In genomic region chr18:55405655-55406373, GRCh38 we compare ENCODE assay signal across 9 cellular contexts.
A peak's percentile ranks its signal among the peaks of the same experiment; 100 is the strongest.
DNase-seq lines count a peak whose midpoint lies in the region; ATAC-seq and TF ChIP-seq lines count a peak whose summit lies in the region.
"Had no signal": no experiment of that assay in that cellular context is flagged by ENCODE, and none has a peak within 500 bp of the region (broad histone marks: within the 10 kb centered on the region; RNA-seq: fewer than 3 reads in every experiment).

No MANE protein-coding gene starts in this region.

- intact Hi-C loops in heart left ventricle (cut with DNase I) (loop anchor here in 6 of 10 donors (5.0 to 10.0 kb wide), 8 partner anchors 64 to 579 kb away; no protein-coding TSS in a partner anchor), gastrocnemius medialis (cut with DNase I; ENCODE audit: low total_unique reads) (loop anchor here (2.0 kb wide), 2 partner anchors 15 to 85 kb away; no protein-coding TSS in a partner anchor)

- DNase-seq in ELR (ENCODE audit: low read depth): peak; percentile 95
- peak; percentile 37 for DNase-seq in NCI-H2029 (lab: John Stamatoyannopoulos, UW)
- peak; percentile 92 for DNase-seq in amniotic epithelial cell (ENCODE audit: low read depth)
- DNase-seq in heart left ventricle: peak; percentile 87 to 93 (median 92)
- peak; percentile 81 to 92 for DNase-seq in gastrocnemius medialis
- no peak for DNase-seq in activated T-cell treated with anti-CD3 and anti-CD28 coated beads, Interleukin-2, amount 50 U/mL, for 1 hour
- DNase-seq in stimulated activated naive CD4-positive, alpha-beta T cell treated with Interleukin-2 at 50 U/mL for 16 hours (lab: John Stamatoyannopoulos, UW): no peak

- TF ChIP-seq POLR2A in heart left ventricle (IDR thresholded peaks at IDR 0.05): no peak
- no peak for TF ChIP-seq POLR2A in gastrocnemius medialis (IDR thresholded peaks at IDR 0.05)

- WGBS in heart left ventricle, 4 donors: 18 to 22% (median 20%) methylated on average over 6 of the region's 6 CpGs

- peak overlapping the region in 1 of 12 donors; percentile 3 for H3K4me3 ChIP-seq in heart left ventricle
- H3K4me3 ChIP-seq in gastrocnemius medialis: peak overlapping the region; percentile 50 to 58 (median 54)

- no peaks in the 10 kb centered on the region for H3K36me3 ChIP-seq in heart left ventricle
- H3K36me3 ChIP-seq in gastrocnemius medialis: no peaks in the 10 kb centered on the region

- ATAC-seq in heart left ventricle (peak; percentile 83 to 91 (median 88)), gastrocnemius medialis (peak; percentile 88 to 93), HG02938 (IDR thresholded peaks at IDR 0.05; ENCODE audit: unreplicated experiment) (no peak)
- ATAC-seq: HCT116 had no signal

- peak overlapping the region; percentile 50 to 86 (median 80) for H3K27ac ChIP-seq in heart left ventricle
- H3K27ac ChIP-seq in gastrocnemius medialis: peak overlapping the region; percentile 80 to 85 (median 81)

- H3K4me1 ChIP-seq in heart left ventricle (peaks cover 0 to 57% (median 21%) of the 10 kb centered on the region in 12 donors), gastrocnemius medialis (peaks cover 49 to 86% of the 10 kb centered on the region in 2 donors)

- in situ Hi-C loops in gastrocnemius medialis (cut with MboI; ENCODE audit: low sequenced_read_pairs in 4 of 4): loop anchor here in 3 of 4 donors (5.0 to 25.0 kb wide), 7 partner anchors 81 to 381 kb away; no protein-coding TSS in a partner anchor

- TF ChIP-seq CTCF in heart left ventricle (IDR thresholded peaks at IDR 0.05) (peak in 5 of 12 donors; percentile 5 to 35 (median 22)), gastrocnemius medialis (IDR thresholded peaks at IDR 0.05 in 4 of 5, conservative IDR thresholded peaks at IDR 0.05 in 1 of 5) (peak in 2 of 5 experiments; percentile 23 to 30)

- no peaks in the 10 kb centered on the region for H3K27me3 ChIP-seq in heart left ventricle
- H3K27me3 ChIP-seq in gastrocnemius medialis: no peaks in the 10 kb centered on the region

- no peaks in the 10 kb centered on the region for H3K9me3 ChIP-seq in heart left ventricle
- H3K9me3 ChIP-seq in gastrocnemius medialis: no peaks in the 10 kb centered on the region

Comparison
In these comparisons a context has a peak if more than half of its experiments do, and no peak if none do; other contexts are left out.
1. DNase-seq: peak in ELR (single experiment), NCI-H2029 (single experiment), amniotic epithelial cell (single experiment), heart left ventricle (5 of 5) and gastrocnemius medialis (2 of 2); none in activated T-cell treated with anti-CD3 and anti-CD28 coated beads, Interleukin-2, amount 50 U/mL, for 1 hour (single experiment) and stimulated activated naive CD4-positive, alpha-beta T cell treated with Interleukin-2 at 50 U/mL for 16 hours (single experiment).